12 cellular contexts compared by ENCODE assay signal in the genomic region with DNA sequence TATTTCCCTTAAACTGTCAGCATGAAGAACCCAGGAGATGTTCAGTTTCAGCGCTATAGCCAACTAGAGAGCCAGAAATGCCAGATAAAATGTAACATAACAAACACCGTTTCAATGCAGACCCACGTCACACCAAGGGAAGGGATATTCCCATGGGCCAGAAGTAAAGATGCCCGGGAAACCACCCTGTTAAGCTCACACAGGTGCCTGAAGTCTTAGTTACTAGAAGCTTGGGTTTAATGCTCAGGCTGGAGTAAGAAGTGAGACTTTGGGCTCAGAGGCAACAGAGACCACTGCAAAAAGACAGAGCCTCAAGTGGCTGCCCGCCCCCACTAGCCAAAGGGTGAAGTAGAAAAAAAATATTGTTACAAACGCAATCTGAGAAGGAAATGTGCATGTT. TPM values are rescaled to one million over a fixed set of nuclear protein-coding genes. Genes with fewer than 3 reads are reported as not detected.
DNase-seq lines count a peak whose midpoint lies in the region; ATAC-seq and TF ChIP-seq lines count a peak whose summit lies in the region.
"Had no signal": no experiment of that assay in that cellular context is flagged by ENCODE, and none has a peak within 500 bp of the region (broad histone marks: within the 10 kb centered on the region; RNA-seq: fewer than 3 reads in every experiment).

No MANE protein-coding gene starts in this region.

- peak overlapping the region; percentile 20 for H3K4me3 ChIP-seq in Jurkat, Clone E6-1 (ENCODE audit: low read length)
- no peak overlapping the region for H3K4me3 ChIP-seq in upper lobe of right lung
- no peak overlapping the region for H3K4me3 ChIP-seq in SK-N-SH (ENCODE audit: low read depth in 2 of 2, low read length in 1 of 2)

- no peaks in the 10 kb centered on the region for H3K79me2 ChIP-seq in SK-N-SH (ENCODE audit: insufficient read depth)

- no peak for TF ChIP-seq RAD21 in SK-N-SH (IDR thresholded peaks at IDR 0.05; ENCODE audit: low read length)

- H3K36me3 ChIP-seq in upper lobe of right lung (peaks cover 20% of the 10 kb centered on the region), SK-N-SH (replicated peaks in 1 of 2; ENCODE audit: control insufficient read depth in 1 of 2, insufficient read depth in 2 of 2, low read length in 1 of 2) (no peaks in the 10 kb centered on the region)

- no peak for TF ChIP-seq EP300 in SK-N-SH (IDR thresholded peaks at IDR 0.05; ENCODE audit: borderline replicate concordance in 1 of 2, low read depth in 1 of 2, low read length in 1 of 2)

- no peaks in the 10 kb centered on the region for H3K27me3 ChIP-seq in upper lobe of right lung
- no peaks in the 10 kb centered on the region for H3K27me3 ChIP-seq in SK-N-SH (ENCODE audit: insufficient read depth)

- no peak overlapping the region for H3K9ac ChIP-seq in SK-N-SH

- H3K27ac ChIP-seq in upper lobe of right lung (no peak overlapping the region), SK-N-SH (ENCODE audit: low read depth in 2 of 2, low read length in 1 of 2) (peak overlapping the region in 1 of 2 experiments; percentile 40; a peak in 2 of 4 replicates)
- H3K27ac ChIP-seq: HL-60 had no signal

- no peak for ATAC-seq in activated T-helper 17 cell treated with anti-CD3 and anti-CD28 coated beads, Interleukin-2, amount 50 U/mL, for 72 hours (replicated peaks)
- ATAC-seq in HG03354 (IDR thresholded peaks at IDR 0.05; ENCODE audit: poor library complexity, severe bottlenecking, unreplicated experiment): no peak
- no peak for ATAC-seq in upper lobe of right lung

- CTCF ChIA-PET in SK-N-SH (lab: Yijun Ruan, JAX): interaction anchor here (0.8 to 4.5 kb wide), 5 partner anchors 13 to 63 kb away, joined by 3 to 22 read pairs (median 3); no protein-coding TSS in a partner anchor

- no peaks in the 10 kb centered on the region for H3K9me2 ChIP-seq in SK-N-SH

- H3F3A ChIP-seq in SK-N-SH (replicated peaks; ENCODE audit: insufficient read depth): no peaks in the 10 kb centered on the region

- H3K36me3 Mint-ChIP-seq in T-helper 1 cell treated with Interleukin-12 subunit alpha and Interleukin-12 subunit beta and Interleukin-4 antibody, amounts not matched to agents 30 μg/mL and 1 μg/mL, for 36 hours (ENCODE audit: low read depth): peaks cover 45% of the 10 kb centered on the region
- peaks cover 74% of the 10 kb centered on the region for H3K36me3 Mint-ChIP-seq in activated T-helper 17 cell treated with anti-CD3 and anti-CD28 coated beads, Interleukin-2, amount 50 U/mL, for 72 hours (ENCODE audit: low read depth)
- H3K36me3 Mint-ChIP-seq in nephron (ENCODE audit: low read depth): no peaks in the 10 kb centered on the region

- H2AFZ ChIP-seq in SK-N-SH (ENCODE audit: low read depth): no peak overlapping the region

- peak overlapping the region; percentile 7 for H3K4me3 Mint-ChIP-seq in T-helper 1 cell treated with Interleukin-12 subunit alpha and Interleukin-12 subunit beta and Interleukin-4 antibody, amounts not matched to agents 30 μg/mL and 1 μg/mL, for 36 hours
- H3K4me3 Mint-ChIP-seq in activated T-helper 17 cell treated with anti-CD3 and anti-CD28 coated beads, Interleukin-2, amount 50 U/mL, for 72 hours: peak overlapping the region; percentile 55
- no peak overlapping the region for H3K4me3 Mint-ChIP-seq in nephron
- H3K4me3 Mint-ChIP-seq: H9 had no signal

- DNase-seq in T-helper 1 cell: no peak
- no peak for DNase-seq in Jurkat, Clone E6-1 (ENCODE audit: low read depth, low spot score)
- no peak for DNase-seq in upper lobe of right lung
- no peak for DNase-seq in SK-N-SH
- DNase-seq: H9, mesenchymal stem cell, NCI-H2171 treated with DMSO at 0.1 percent for 48 hours had no signal

- intact Hi-C loops in upper lobe of right lung (cut with DNase I): no loop called here

- no peaks in the 10 kb centered on the region for H3K27me3 Mint-ChIP-seq in T-helper 1 cell treated with Interleukin-12 subunit alpha and Interleukin-12 subunit beta and Interleukin-4 antibody, amounts not matched to agents 30 μg/mL and 1 μg/mL, for 36 hours (ENCODE audit: low read depth)
- H3K27me3 Mint-ChIP-seq in activated T-helper 17 cell treated with anti-CD3 and anti-CD28 coated beads, Interleukin-2, amount 50 U/mL, for 72 hours: no peaks in the 10 kb centered on the region
- H3K27me3 Mint-ChIP-seq in nephron (ENCODE audit: low read depth): peaks cover 41% of the 10 kb centered on the region

- H3K9me3 ChIP-seq in upper lobe of right lung (no peaks in the 10 kb centered on the region), SK-N-SH (no peaks in the 10 kb centered on the region)

- peaks cover 30% of the 10 kb centered on the region for H3K4me1 Mint-ChIP-seq in T-helper 1 cell treated with Interleukin-12 subunit alpha and Interleukin-12 subunit beta and Interleukin-4 antibody, amounts not matched to agents 30 μg/mL and 1 μg/mL, for 36 hours (ENCODE audit: low read depth)
- peaks cover 33% of the 10 kb centered on the region for H3K4me1 Mint-ChIP-seq in activated T-helper 17 cell treated with anti-CD3 and anti-CD28 coated beads, Interleukin-2, amount 50 U/mL, for 72 hours
- peaks cover 46% of the 10 kb centered on the region for H3K4me1 Mint-ChIP-seq in nephron

- H3K4me2 ChIP-seq in SK-N-SH: no peak overlapping the region

- no peaks in the 10 kb centered on the region for H4K20me1 ChIP-seq in SK-N-SH (ENCODE audit: insufficient read depth)

- POLR2A ChIA-PET in SK-N-SH (lab: Yijun Ruan, JAX): no interaction called here

- WGBS in SK-N-SH (ENCODE audit: low lambda C conversion rate): 84% methylated on average over 5 of the region's 6 CpGs

- peak overlapping the region; percentile 70 for H3K27ac Mint-ChIP-seq in T-helper 1 cell treated with Interleukin-12 subunit alpha and Interleukin-12 subunit beta and Interleukin-4 antibody, amounts not matched to agents 30 μg/mL and 1 μg/mL, for 36 hours
- peak overlapping the region; percentile 62 for H3K27ac Mint-ChIP-seq in activated T-helper 17 cell treated with anti-CD3 and anti-CD28 coated beads, Interleukin-2, amount 50 U/mL, for 72 hours
- peak overlapping the region in 2 of 3 experiments; percentile 32 to 62 for H3K27ac Mint-ChIP-seq in nephron

- no peak for TF ChIP-seq CTCF in nephron (IDR thresholded peaks at IDR 0.05; ENCODE audit: unreplicated experiment in 3 of 3)
- no peak for TF ChIP-seq CTCF in upper lobe of right lung (IDR thresholded peaks at IDR 0.05)
- TF ChIP-seq CTCF in SK-N-SH (IDR thresholded peaks at IDR 0.05): no peak

- H3K4me1 ChIP-seq in upper lobe of right lung (peaks cover 4% of the 10 kb centered on the region), SK-N-SH (ENCODE audit: control insufficient read depth in 1 of 2, insufficient read depth in 2 of 2, low read depth in 1 of 2, low read length in 1 of 2) (peaks cover 0 to 29% of the 10 kb centered on the region in 2 experiments; a peak in 1 of 4 replicates)

- no peaks in the 10 kb centered on the region for H3K9me3 Mint-ChIP-seq in T-helper 1 cell treated with Interleukin-12 subunit alpha and Interleukin-12 subunit beta and Interleukin-4 antibody, amounts not matched to agents 30 μg/mL and 1 μg/mL, for 36 hours
- no peaks in the 10 kb centered on the region for H3K9me3 Mint-ChIP-seq in activated T-helper 17 cell treated with anti-CD3 and anti-CD28 coated beads, Interleukin-2, amount 50 U/mL, for 72 hours
- no peaks in the 10 kb centered on the region for H3K9me3 Mint-ChIP-seq in nephron
- H3K9me3 Mint-ChIP-seq: H9 had no signal

TF ChIP-seq in SK-N-SH, 30 proteins besides CTCF, POLR2A, EP300 and RAD21 (continues in another document):
- no peak for TF ChIP-seq MXI1 (IDR thresholded peaks at IDR 0.05; ENCODE audit: low read depth, low read length)
- TF ChIP-seq, protein P1, sequence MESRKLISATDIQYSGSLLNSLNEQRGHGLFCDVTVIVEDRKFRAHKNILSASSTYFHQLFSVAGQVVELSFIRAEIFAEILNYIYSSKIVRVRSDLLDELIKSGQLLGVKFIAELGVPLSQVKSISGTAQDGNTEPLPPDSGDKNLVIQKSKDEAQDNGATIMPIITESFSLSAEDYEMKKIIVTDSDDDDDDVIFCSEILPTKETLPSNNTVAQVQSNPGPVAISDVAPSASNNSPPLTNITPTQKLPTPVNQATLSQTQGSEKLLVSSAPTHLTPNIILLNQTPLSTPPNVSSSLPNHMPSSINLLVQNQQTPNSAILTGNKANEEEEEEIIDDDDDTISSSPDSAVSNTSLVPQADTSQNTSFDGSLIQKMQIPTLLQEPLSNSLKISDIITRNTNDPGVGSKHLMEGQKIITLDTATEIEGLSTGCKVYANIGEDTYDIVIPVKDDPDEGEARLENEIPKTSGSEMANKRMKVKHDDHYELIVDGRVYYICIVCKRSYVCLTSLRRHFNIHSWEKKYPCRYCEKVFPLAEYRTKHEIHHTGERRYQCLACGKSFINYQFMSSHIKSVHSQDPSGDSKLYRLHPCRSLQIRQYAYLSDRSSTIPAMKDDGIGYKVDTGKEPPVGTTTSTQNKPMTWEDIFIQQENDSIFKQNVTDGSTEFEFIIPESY (IDR thresholded peaks at IDR 0.05; ENCODE audit: borderline replicate concordance, low read depth): no peak

RNA-seq across cellular contexts. Expression of gene SYNE3, which starts 52.3 kb away (rescaled TPM):
- 1.4 TPM for polyA plus RNA-seq in Jurkat, Clone E6-1 (2012; ENCODE audit: insufficient read depth, insufficient read length)
- 10 to 100 TPM; 78.9 to 79.1 TPM for total RNA-seq in activated T-helper 17 cell treated with anti-CD3 and anti-CD28 coated beads, Interleukin-2, amount 50 U/mL, for 72 hours
- total RNA-seq in upper lobe of right lung: 19.3 TPM
- 1.8 and 2.0 TPM in 2 replicates for polyA plus RNA-seq in SK-N-SH (2012; rRNA removed)
- 0.80 and 1.3 TPM in 2 replicates for polyA plus RNA-seq in SK-N-SH (2012; cell fraction: cytosol; rRNA removed)
- polyA plus RNA-seq in SK-N-SH (2012; cell fraction: nucleus; rRNA removed): 3.0 and 3.6 TPM in 2 replicates

Comparison
In these comparisons a context has a peak if more than half of its experiments do, and no peak if none do; other contexts are left out.
1. H3K4me3 Mint-ChIP-seq: peak in T-helper 1 cell treated with Interleukin-12 subunit alpha and Interleukin-12 subunit beta and Interleukin-4 antibody, amounts not matched to agents 30 μg/mL and 1 μg/mL, for 36 hours (single experiment) and activated T-helper 17 cell treated with anti-CD3 and anti-CD28 coated beads, Interleukin-2, amount 50 U/mL, for 72 hours (single experiment); none in nephron (0 of 3).
2. Peak in every context shown above with its lines, with median percentiles within 50 percentile points of each other: H3K27ac Mint-ChIP-seq.